In the genomic region with DNA sequence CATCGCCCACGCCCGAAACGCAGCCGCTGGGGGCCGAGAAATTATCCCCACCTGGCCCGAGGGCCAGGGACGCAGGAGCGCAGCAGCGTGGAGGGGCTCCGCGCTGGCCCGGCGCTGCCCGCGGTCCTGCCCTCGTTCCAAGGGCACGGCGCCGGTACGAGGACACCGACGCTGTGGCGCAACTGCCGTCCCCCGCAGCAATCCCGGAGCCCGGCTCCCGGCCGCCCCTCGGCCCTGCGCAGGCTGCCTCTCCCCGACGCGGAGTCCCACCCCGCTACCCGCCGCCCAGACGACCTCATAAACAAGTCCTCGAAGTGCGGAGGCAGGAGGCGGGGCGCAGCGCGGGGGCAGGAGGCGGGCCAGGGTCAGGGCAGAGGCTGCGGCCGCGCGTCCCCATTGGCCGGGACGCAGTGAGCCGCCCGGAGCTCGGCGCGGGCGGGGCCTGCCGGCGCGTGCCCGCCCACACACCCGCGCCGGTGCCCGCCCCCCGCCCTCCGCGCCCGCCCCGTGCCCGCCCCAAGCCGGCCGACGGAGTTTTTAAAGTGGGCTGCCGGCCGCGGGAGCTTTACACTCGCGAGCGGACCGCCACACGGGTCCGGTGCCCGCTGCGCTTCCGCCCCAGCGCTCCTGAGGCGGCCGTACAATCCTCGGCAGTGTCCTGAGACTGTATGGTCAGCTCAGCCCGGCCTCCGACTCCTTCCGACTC, we compare ENCODE assay signal across 8 cellular contexts. TPM values are rescaled to one million over a fixed set of nuclear protein-coding genes. Genes with fewer than 3 reads are reported as not detected.
A peak's percentile ranks its signal among the peaks of the same experiment; 100 is the strongest.
DNase-seq lines count a peak whose midpoint lies in the region; ATAC-seq and TF ChIP-seq lines count a peak whose summit lies in the region.

A gene (plus strand): TSS at position 568 of the 706 bp plus-strand sequence. CDS start 505 bp downstream, outside the sequence.

- peak within 1 kb of the TSS; percentile 41 to 83 (median 73) for H3K27ac Mint-ChIP-seq in IgD-negative memory B cell

- intact Hi-C loops in head of caudate nucleus (cut with DNase I) (no loop called here), ovary (cut with DNase I) (loop anchor here in 3 of 4 donors (5.0 to 10.0 kb wide), 3 partner anchors 50 to 232 kb away; no protein-coding TSS in a partner anchor), testis (cut with DNase I; ENCODE audit: low total_unique reads) (no loop called here)

- ATAC-seq in GM21526 (IDR thresholded peaks at IDR 0.05; ENCODE audit: low FRiP score, unreplicated experiment): peak; percentile 79

- H3K36me3 ChIP-seq in ovary (no peaks in the 10 kb centered on the region), testis (ENCODE audit: low read depth, missing control alignments) (no peaks in the 10 kb centered on the region)

- H3K9me3 Mint-ChIP-seq in IgD-negative memory B cell: peaks cover 0 to 1% (median 0%) of the 10 kb centered on the region in 3 donors

- H3K27me3 ChIP-seq in ovary: no peaks in the 10 kb centered on the region
- H3K27me3 ChIP-seq in testis: no peaks in the 10 kb centered on the region

- TF ChIP-seq EP300 in ovary (IDR thresholded peaks at IDR 0.05): no peak

- peak within 1 kb of the TSS; percentile 80 to 92 for H3K27ac ChIP-seq in ovary
- H3K27ac ChIP-seq in testis: peak within 1 kb of the TSS; percentile 91 to 92

- H3K4me3 ChIP-seq in ovary (peak within 1 kb of the TSS; percentile 73), testis (peak within 1 kb of the TSS; percentile 78 to 90)

- TF ChIP-seq CTCF in ovary (IDR thresholded peaks at IDR 0.05): no peak
- no peak for TF ChIP-seq CTCF in testis (IDR thresholded peaks at IDR 0.05)

- H3K4me3 Mint-ChIP-seq in IgD-negative memory B cell: peak within 1 kb of the TSS; percentile 88 to 98 (median 94)

- 1 to 3% (median 1%) methylated on average over 33 to 94 of the region's 94 CpGs for WGBS in ovary, 3 donors
- WGBS in testis, 2 donors: 0 to 1% methylated on average over 14 to 30 of the region's 94 CpGs

- H3K4me1 ChIP-seq in ovary (ENCODE audit: insufficient read depth): peaks cover 6% of the 10 kb centered on the region
- peaks cover 11% of the 10 kb centered on the region for H3K4me1 ChIP-seq in testis

- H3K9me3 ChIP-seq in ovary (no peaks in the 10 kb centered on the region), testis (no peaks in the 10 kb centered on the region)

- DNase-seq in DMS 273 treated with DMSO at 0.1 percent for 48 hours (lab: John Stamatoyannopoulos, UW) (peak; percentile 44), T follicular helper cell (ENCODE audit: low read depth) (peak; percentile 65), head of caudate nucleus (peak; percentile 67 to 92 (median 84)), ovary (peak; percentile 88 to 95 (median 94)), testis (peak; percentile 94)
- DNase-seq in activated naive CD8-positive, alpha-beta T cell treated with anti-CD3 and anti-CD28 coated beads, Interleukin-2, amount 50 U/mL, for 16 hours (ENCODE audit: low read depth, low spot score): peak; percentile 37

- H3K36me3 Mint-ChIP-seq in IgD-negative memory B cell: no peaks in the 10 kb centered on the region

- TF ChIP-seq POLR2A in ovary (IDR thresholded peaks at IDR 0.05) (peak; percentile 63), testis (IDR thresholded peaks at IDR 0.05) (peak; percentile 26)

- H3K27me3 Mint-ChIP-seq in IgD-negative memory B cell: peaks cover 51% of the 10 kb centered on the region

- peaks cover 12% of the 10 kb centered on the region in 3 donors for H3K4me1 Mint-ChIP-seq in IgD-negative memory B cell

RNA-seq across cellular contexts. Expression of the gene that starts here (rescaled TPM):
- polyA plus RNA-seq in IgD-negative memory B cell (not detected), ovary (100 to 1,000 TPM in 1 of 2 donors, 10 to 100 TPM in 1; 82.7 to 258 TPM), testis (ENCODE audit: insufficient read depth, low read depth, low replicate concordance) (93.9 TPM)
- total RNA-seq in ovary (100 to 1,000 TPM in 2 of 7 donors, 10 to 100 TPM in 5; 63.1 to 163 (median 81.0) TPM), testis (100 to 1,000 TPM; 142 to 158 TPM)

Comparison
In these comparisons a context has a peak if more than half of its experiments do, and no peak if none do; other contexts are left out.
1. Peak in every context shown above with its lines: DNase-seq, ATAC-seq, H3K4me3 ChIP-seq and H3K27ac ChIP-seq.
2. RNA of the gene that starts here (polyA plus RNA-seq): 82.7 to 258 TPM in ovary and 93.9 TPM in testis (single experiment); not detected in IgD-negative memory B cell (single experiment); every median in the first group is over 10 times any median in the second.
3. DNase-seq: peak in every context shown above with its lines; median percentile 94 in ovary; 94 in testis; 84 in head of caudate nucleus; 65 in T follicular helper cell; 44 in DMS 273 treated with DMSO at 0.1 percent for 48 hours; 37 in activated naive CD8-positive, alpha-beta T cell treated with anti-CD3 and anti-CD28 coated beads, Interleukin-2, amount 50 U/mL, for 16 hours.
4. intact Hi-C loops: an anchor here in ovary (5.0 to 10.0 kb wide); none called in head of caudate nucleus and testis.